27 cellular contexts compared by ENCODE assay signal in the genomic region with DNA sequence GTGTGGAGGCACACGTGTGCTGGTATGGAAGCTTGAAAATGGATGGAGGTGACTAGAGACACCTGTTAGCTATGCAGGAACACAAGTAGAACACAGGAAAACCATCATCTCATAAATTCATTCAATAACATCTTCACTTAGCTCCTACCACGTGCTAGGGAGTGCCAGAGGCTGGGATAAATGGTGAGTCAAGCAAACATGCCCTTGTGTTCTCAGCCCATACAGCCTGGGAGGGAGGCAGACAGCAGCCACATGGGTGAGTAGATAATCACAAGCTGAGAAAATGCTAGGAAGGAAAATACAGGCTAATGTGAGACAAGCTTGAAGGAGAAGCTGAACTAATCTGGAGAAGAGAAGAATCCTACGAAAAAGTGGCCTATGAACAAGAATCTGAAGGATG.
DNase-seq lines count a peak whose midpoint lies in the region; ATAC-seq, FAIRE-seq and TF ChIP-seq lines count a peak whose summit lies in the region.
"Had no signal": no experiment of that assay in that cellular context is flagged by ENCODE, and none has a peak within 500 bp of the region (broad histone marks: within the 10 kb centered on the region; RNA-seq: fewer than 3 reads in every experiment).

No MANE protein-coding gene starts in this region.

- H3K4me3 Mint-ChIP-seq in astrocyte (ENCODE audit: unreplicated experiment) (no peak overlapping the region), neural progenitor cell (no peak overlapping the region)
- H3K4me3 Mint-ChIP-seq in activated T-cell treated with anti-CD3 and anti-CD28 coated beads, Interleukin-2, amount 50 U/mL, for 72 hours = no peak overlapping the region
- H3K4me3 Mint-ChIP-seq: activated naive CD8-positive, alpha-beta T cell; activated T-helper 1 cell treated with anti-CD3 and anti-CD28 coated beads, Interleukin-12 subunit alpha, Interleukin-12 subunit beta, Interleukin-2, Interleukin-4 antibody, amounts not matched to agents 30 ng/mL and 10 ng/mL and 1 ng/mL, durations not matched to agents 14 hours and 24 hours and 36 hours; IgD-negative memory B cell; nephron progenitor cell; stimulated activated effector memory CD8-positive, alpha-beta T cell treated with anti-CD3 and anti-CD28 coated beads, Interleukin-12 subunit alpha, Interleukin-12 subunit beta, amount 100 ng/mL, for 72 hours; T-helper 1 cell treated with Interleukin-12 subunit alpha and Interleukin-12 subunit beta and Interleukin-4 antibody, amounts not matched to agents 30 μg/mL and 1 μg/mL, for 36 hours had no signal

- H3K36me3 ChIP-seq in astrocyte (ENCODE audit: insufficient read depth, low read length) (no peaks in the 10 kb centered on the region), hepatocyte (replicated peaks; ENCODE audit: insufficient read depth, low read depth) (no peaks in the 10 kb centered on the region), transverse colon (no peaks in the 10 kb centered on the region), neural progenitor cell (no peaks in the 10 kb centered on the region)
- H3K36me3 ChIP-seq: BE2C, brain microvascular endothelial cell, heart left ventricle, left ventricle myocardium inferior had no signal

- H3K36me3 Mint-ChIP-seq in astrocyte (ENCODE audit: low read depth, unreplicated experiment) (no peaks in the 10 kb centered on the region), neural progenitor cell (no peaks in the 10 kb centered on the region)
- H3K36me3 Mint-ChIP-seq in activated T-cell treated with anti-CD3 and anti-CD28 coated beads, Interleukin-2, amount 50 U/mL, for 72 hours (ENCODE audit: insufficient read depth in 2 of 2) = no peaks in the 10 kb centered on the region
- H3K36me3 Mint-ChIP-seq: activated naive CD8-positive, alpha-beta T cell; IgD-negative memory B cell; stimulated activated effector memory CD8-positive, alpha-beta T cell treated with anti-CD3 and anti-CD28 coated beads, Interleukin-12 subunit alpha, Interleukin-12 subunit beta, amount 100 ng/mL, for 72 hours had no signal

- in situ Hi-C loops in transverse colon (cut with MboI; ENCODE audit: low pct_ligation_motif_present in 1 of 4, low pct_unique_long_range_greater_than_20kb in 1 of 4, low sequenced_read_pairs in 3 of 4) = no loop called here

- H3K9me3 Mint-ChIP-seq in astrocyte (ENCODE audit: unreplicated experiment) (peaks cover 3% of the 10 kb centered on the region), neural progenitor cell (no peaks in the 10 kb centered on the region)
- H3K9me3 Mint-ChIP-seq in activated T-cell treated with anti-CD3 and anti-CD28 coated beads, Interleukin-2, amount 50 U/mL, for 72 hours = no peaks in the 10 kb centered on the region
- H3K9me3 Mint-ChIP-seq: activated T-helper 1 cell treated with anti-CD3 and anti-CD28 coated beads, Interleukin-12 subunit alpha, Interleukin-12 subunit beta, Interleukin-2, Interleukin-4 antibody, amounts not matched to agents 30 ng/mL and 10 ng/mL and 1 ng/mL, durations not matched to agents 14 hours and 24 hours and 36 hours; IgD-negative memory B cell; nephron progenitor cell; stimulated activated effector memory CD8-positive, alpha-beta T cell treated with anti-CD3 and anti-CD28 coated beads, Interleukin-12 subunit alpha, Interleukin-12 subunit beta, amount 100 ng/mL, for 72 hours; T-helper 1 cell treated with Interleukin-12 subunit alpha and Interleukin-12 subunit beta and Interleukin-4 antibody, amounts not matched to agents 30 μg/mL and 1 μg/mL, for 36 hours had no signal

- H3K9me2 ChIP-seq in hepatocyte (replicated peaks; ENCODE audit: insufficient read depth) = no peaks in the 10 kb centered on the region

- H3K9ac ChIP-seq in astrocyte (ENCODE audit: low read length) (no peak overlapping the region), neural progenitor cell (no peak overlapping the region)

- no peak overlapping the region for H3K4me3 ChIP-seq in HFF-Myc (replicated peaks; ENCODE audit: low read depth, low read length)
- no peak overlapping the region for H3K4me3 ChIP-seq in astrocyte (ENCODE audit: insufficient read depth, low read depth, low read length)
- no peak overlapping the region for H3K4me3 ChIP-seq in hepatocyte
- no peak overlapping the region for H3K4me3 ChIP-seq in transverse colon
- no peak overlapping the region for H3K4me3 ChIP-seq in neural progenitor cell
- H3K4me3 ChIP-seq: heart left ventricle, left ventricle myocardium inferior had no signal

- ATAC-seq in activated T-cell treated with anti-CD3 and anti-CD28 coated beads, Interleukin-2, amount 50 U/mL, for 72 hours (replicated peaks in 1 of 2) = no peak
- ATAC-seq in HG02763 (IDR thresholded peaks at IDR 0.05; ENCODE audit: unreplicated experiment) = no peak
- ATAC-seq: heart left ventricle had no signal

- H3K4me2 ChIP-seq in astrocyte (ENCODE audit: low read length) = no peak overlapping the region
- H3K4me2 ChIP-seq in hepatocyte = no peak overlapping the region
- no peak overlapping the region for H3K4me2 ChIP-seq in neural progenitor cell

- H3K4me1 Mint-ChIP-seq in astrocyte (ENCODE audit: low read depth, unreplicated experiment) = no peaks in the 10 kb centered on the region
- H3K4me1 Mint-ChIP-seq in activated T-cell treated with anti-CD3 and anti-CD28 coated beads, Interleukin-2, amount 50 U/mL, for 72 hours (ENCODE audit: low read depth) = peaks cover 6% of the 10 kb centered on the region
- H3K4me1 Mint-ChIP-seq in neural progenitor cell = peaks cover 11% of the 10 kb centered on the region
- H3K4me1 Mint-ChIP-seq: IgD-negative memory B cell; stimulated activated effector memory CD8-positive, alpha-beta T cell treated with anti-CD3 and anti-CD28 coated beads, Interleukin-12 subunit alpha, Interleukin-12 subunit beta, amount 100 ng/mL, for 72 hours had no signal

- H3K27ac ChIP-seq in astrocyte (ENCODE audit: low read depth, low read length) (no peak overlapping the region), hepatocyte (peak overlapping the region; percentile 46), transverse colon (no peak overlapping the region), neural progenitor cell (no peak overlapping the region)
- H3K27ac ChIP-seq: brain microvascular endothelial cell, heart left ventricle, left ventricle myocardium inferior had no signal

- no peak overlapping the region for H2AFZ ChIP-seq in astrocyte (ENCODE audit: low read depth, low read length)
- H2AFZ ChIP-seq in hepatocyte = no peak overlapping the region
- no peak overlapping the region for H2AFZ ChIP-seq in neural progenitor cell (replicated peaks)

- no peak for TF ChIP-seq POLR2A in transverse colon (IDR thresholded peaks at IDR 0.05)

- DNase-seq in HFF-Myc (ENCODE audit: extremely low read depth, low read depth) = peak; percentile 11
- peak; percentile 41 for DNase-seq in astrocyte (ENCODE audit: low read depth)
- peak; percentile 74 for DNase-seq in hepatocyte (ENCODE audit: low spot score)
- DNase-seq in transverse colon = peak; percentile 20
- no peak for DNase-seq in activated T-cell treated with anti-CD3 and anti-CD28 coated beads, Interleukin-2, amount 50 U/mL, for 72 hours
- DNase-seq in neural progenitor cell (ENCODE audit: low spot score) = no peak
- DNase-seq: activated CD4-positive, alpha-beta T cell treated with anti-CD3 and anti-CD28 coated beads for 4 hours; BE2C; brain microvascular endothelial cell; Caco-2; cortex of kidney; heart left ventricle; left ventricle myocardium inferior; MM.1S; NCI-H2171 treated with DMSO at 0.1 percent for 48 hours; NCI-H526 treated with DMSO at 0.1 percent for 48 hours; nephron progenitor cell; RPMI8226; stimulated activated CD4-positive, alpha-beta T cell treated with anti-CD3 and anti-CD28 coated beads, Interleukin-1b, Interleukin-23, amount 100 ng/mL, for 48 hours had no signal

- H4K20me1 ChIP-seq in astrocyte (ENCODE audit: insufficient read depth, low read length) = no peaks in the 10 kb centered on the region
- H4K20me1 ChIP-seq in hepatocyte (ENCODE audit: insufficient read depth, poor library complexity, severe bottlenecking) = no peaks in the 10 kb centered on the region
- no peaks in the 10 kb centered on the region for H4K20me1 ChIP-seq in neural progenitor cell (ENCODE audit: low read depth)

- H3K27me3 Mint-ChIP-seq in astrocyte (ENCODE audit: low read depth, unreplicated experiment) = peaks cover 74% of the 10 kb centered on the region
- no peaks in the 10 kb centered on the region for H3K27me3 Mint-ChIP-seq in activated T-cell treated with anti-CD3 and anti-CD28 coated beads, Interleukin-2, amount 50 U/mL, for 72 hours (ENCODE audit: low read depth)
- H3K27me3 Mint-ChIP-seq in neural progenitor cell (ENCODE audit: insufficient read depth, low read depth) = peaks cover 3% of the 10 kb centered on the region

- WGBS in hepatocyte (ENCODE audit: low lambda C conversion rate, missing lambda C conversion rate) = 77% methylated on average over 3 of the region's 3 CpGs
- WGBS in transverse colon (ENCODE audit: low coverage in 1 of 2), 2 donors = 66 to 90% methylated on average over 1 to 3 of the region's 3 CpGs

- no peak for TF ChIP-seq CTCF in HFF-Myc (IDR thresholded peaks at IDR 0.05; ENCODE audit: low read depth, low read length, missing control alignments)
- TF ChIP-seq CTCF in astrocyte (IDR thresholded peaks at IDR 0.05; ENCODE audit: insufficient read depth, low read depth, low read length) = no peak
- TF ChIP-seq CTCF in hepatocyte (IDR thresholded peaks at IDR 0.05; ENCODE audit: poor library complexity) = no peak
- no peak for TF ChIP-seq CTCF in transverse colon (IDR thresholded peaks at IDR 0.05)
- no peak for TF ChIP-seq CTCF in neural progenitor cell (IDR thresholded peaks at IDR 0.05)

- intact Hi-C loops in transverse colon (cut with DNase I; ENCODE audit: low total_unique reads) = no loop called here

- H3F3A ChIP-seq in neural progenitor cell (ENCODE audit: low read depth) = no peaks in the 10 kb centered on the region

- H3K79me2 ChIP-seq in astrocyte (ENCODE audit: insufficient read depth, low read length) (no peaks in the 10 kb centered on the region), hepatocyte (no peaks in the 10 kb centered on the region), neural progenitor cell (ENCODE audit: low read depth) (no peaks in the 10 kb centered on the region)

- no peaks in the 10 kb centered on the region for H3K4me1 ChIP-seq in astrocyte (ENCODE audit: insufficient read depth, low read length)
- peaks cover 5% of the 10 kb centered on the region for H3K4me1 ChIP-seq in hepatocyte (ENCODE audit: insufficient read depth)
- H3K4me1 ChIP-seq in transverse colon = peaks cover 0 to 3% (median 0%) of the 10 kb centered on the region in 4 donors
- no peaks in the 10 kb centered on the region for H3K4me1 ChIP-seq in neural progenitor cell
- H3K4me1 ChIP-seq: BE2C, Caco-2, heart left ventricle, left ventricle myocardium inferior had no signal

- no peak overlapping the region for H3K27ac Mint-ChIP-seq in astrocyte (ENCODE audit: unreplicated experiment)
- H3K27ac Mint-ChIP-seq in activated T-cell treated with anti-CD3 and anti-CD28 coated beads, Interleukin-2, amount 50 U/mL, for 72 hours = no peak overlapping the region
- H3K27ac Mint-ChIP-seq in neural progenitor cell = no peak overlapping the region
- H3K27ac Mint-ChIP-seq: activated naive CD8-positive, alpha-beta T cell; activated T-helper 1 cell treated with anti-CD3 and anti-CD28 coated beads, Interleukin-12 subunit alpha, Interleukin-12 subunit beta, Interleukin-2, Interleukin-4 antibody, amounts not matched to agents 30 ng/mL and 10 ng/mL and 1 ng/mL, durations not matched to agents 14 hours and 24 hours and 36 hours; nephron progenitor cell; stimulated activated effector memory CD8-positive, alpha-beta T cell treated with anti-CD3 and anti-CD28 coated beads, Interleukin-12 subunit alpha, Interleukin-12 subunit beta, amount 100 ng/mL, for 72 hours; T-helper 1 cell treated with Interleukin-12 subunit alpha and Interleukin-12 subunit beta and Interleukin-4 antibody, amounts not matched to agents 30 μg/mL and 1 μg/mL, for 36 hours had no signal

- no peak for FAIRE-seq in astrocyte (lab: Jason Lieb, UNC)
- FAIRE-seq: endometrium, H1 had no signal

- H3K27me3 ChIP-seq in astrocyte (ENCODE audit: insufficient read depth, low read length) = peaks cover 18% of the 10 kb centered on the region
- H3K27me3 ChIP-seq in hepatocyte = no peaks in the 10 kb centered on the region
- no peaks in the 10 kb centered on the region for H3K27me3 ChIP-seq in transverse colon
- H3K27me3 ChIP-seq in neural progenitor cell = no peaks in the 10 kb centered on the region
- H3K27me3 ChIP-seq: BE2C, heart left ventricle had no signal

- TF ChIP-seq EP300 in transverse colon (IDR thresholded peaks at IDR 0.05; ENCODE audit: low read depth) = no peak

- H3K9me3 ChIP-seq in astrocyte (ENCODE audit: insufficient read depth, low read depth, low read length) (no peaks in the 10 kb centered on the region), hepatocyte (ENCODE audit: low read depth) (no peaks in the 10 kb centered on the region), transverse colon (no peaks in the 10 kb centered on the region), neural progenitor cell (ENCODE audit: low read depth) (no peaks in the 10 kb centered on the region)
- H3K9me3 ChIP-seq: BE2C, Caco-2, heart left ventricle, left ventricle myocardium inferior had no signal

Comparison
In these comparisons a context has a peak if more than half of its experiments do, and no peak if none do; other contexts are left out.
1. DNase-seq: peak in HFF-Myc (single experiment), astrocyte (single experiment), hepatocyte (single experiment) and transverse colon (single experiment); none in activated T-cell treated with anti-CD3 and anti-CD28 coated beads, Interleukin-2, amount 50 U/mL, for 72 hours (0 of 2) and neural progenitor cell (single experiment).